8 cellular contexts compared by ENCODE assay signal in genomic region chr21:37862536-37862935, GRCh38. TPM values are rescaled to one million over a fixed set of nuclear protein-coding genes. Genes with fewer than 3 reads are reported as not detected.
DNase-seq lines count a peak whose midpoint lies in the region; ATAC-seq, FAIRE-seq and TF ChIP-seq lines count a peak whose summit lies in the region.

No MANE protein-coding gene starts in this region.

- H3K27me3 ChIP-seq in skeletal muscle satellite cell (ENCODE audit: control insufficient read depth, insufficient read depth, low read length) (no peaks in the 10 kb centered on the region), HAP-1 (ENCODE audit: low read depth) (no peaks in the 10 kb centered on the region)

- no peak overlapping the region for H3K9ac ChIP-seq in skeletal muscle satellite cell (ENCODE audit: low read depth, low read length)

- no peaks in the 10 kb centered on the region for H3K36me3 ChIP-seq in skeletal muscle satellite cell (ENCODE audit: insufficient read depth, low read length)
- H3K36me3 ChIP-seq in HAP-1 (replicated peaks) = no peaks in the 10 kb centered on the region

- peak; percentile 19 for DNase-seq in ACHN
- DNase-seq in H54 (ENCODE audit: insufficient read length, low spot score) = peak; percentile 50
- DNase-seq in NCI-H69 (lab: John Stamatoyannopoulos, UW) = peak; percentile 47
- peak; percentile 48 for DNase-seq in ecto neural progenitor cell (ENCODE audit: low spot score)
- no peak for DNase-seq in GM19240 (ENCODE audit: insufficient read length, low spot score)
- no peak for DNase-seq in HAP-1 (ENCODE audit: low spot score in 2 of 2)

- ATAC-seq in GM21723 (IDR thresholded peaks at IDR 0.05; ENCODE audit: unreplicated experiment) = no peak

- H3K4me1 ChIP-seq in skeletal muscle satellite cell (ENCODE audit: control insufficient read depth, insufficient read depth, low read length) (peaks cover 33% of the 10 kb centered on the region), HAP-1 (no peaks in the 10 kb centered on the region)

- in situ Hi-C loops in ACHN (cut with HindIII; ENCODE audit: low pct_ligation_motif_present, low pct_unique_long_range_greater_than_20kb, low sequenced_read_pairs) (no loop called here), HAP-1 (cut with MboI; ENCODE audit: low sequenced_read_pairs) (no loop called here)

- no peak overlapping the region for H3K4me3 ChIP-seq in skeletal muscle satellite cell (ENCODE audit: low read length)
- no peak overlapping the region for H3K4me3 ChIP-seq in HAP-1

- H3K9me3 ChIP-seq in skeletal muscle satellite cell (replicated peaks; ENCODE audit: low read length) (no peaks in the 10 kb centered on the region), HAP-1 (0 out of 2 replicates have a peak, but pooled peaks cover 6% of the 10 kb centered on the region)

- peak overlapping the region; percentile 30 for H3K4me2 ChIP-seq in skeletal muscle satellite cell (ENCODE audit: low read length)

- no peak for FAIRE-seq in H54 (lab: Jason Lieb, UNC)

- no peak for TF ChIP-seq POLR2A in H54 (IDR thresholded peaks at IDR 0.05; ENCODE audit: low read depth, low read length)

RNA-seq across cellular contexts. Expression of gene KCNJ6, which starts 53.7 kb away (rescaled TPM):
- total RNA-seq in skeletal muscle satellite cell (2012; rRNA removed) = 0.25 and 0.87 TPM in 2 replicates

Comparison
In these comparisons a context has a peak if more than half of its experiments do, and no peak if none do; other contexts are left out.
1. DNase-seq: peak in ACHN (single experiment), H54 (single experiment), NCI-H69 (single experiment) and ecto neural progenitor cell (single experiment); none in GM19240 (single experiment) and HAP-1 (0 of 2).